1 cellular context compared by ENCODE assay signal in the genomic region with DNA sequence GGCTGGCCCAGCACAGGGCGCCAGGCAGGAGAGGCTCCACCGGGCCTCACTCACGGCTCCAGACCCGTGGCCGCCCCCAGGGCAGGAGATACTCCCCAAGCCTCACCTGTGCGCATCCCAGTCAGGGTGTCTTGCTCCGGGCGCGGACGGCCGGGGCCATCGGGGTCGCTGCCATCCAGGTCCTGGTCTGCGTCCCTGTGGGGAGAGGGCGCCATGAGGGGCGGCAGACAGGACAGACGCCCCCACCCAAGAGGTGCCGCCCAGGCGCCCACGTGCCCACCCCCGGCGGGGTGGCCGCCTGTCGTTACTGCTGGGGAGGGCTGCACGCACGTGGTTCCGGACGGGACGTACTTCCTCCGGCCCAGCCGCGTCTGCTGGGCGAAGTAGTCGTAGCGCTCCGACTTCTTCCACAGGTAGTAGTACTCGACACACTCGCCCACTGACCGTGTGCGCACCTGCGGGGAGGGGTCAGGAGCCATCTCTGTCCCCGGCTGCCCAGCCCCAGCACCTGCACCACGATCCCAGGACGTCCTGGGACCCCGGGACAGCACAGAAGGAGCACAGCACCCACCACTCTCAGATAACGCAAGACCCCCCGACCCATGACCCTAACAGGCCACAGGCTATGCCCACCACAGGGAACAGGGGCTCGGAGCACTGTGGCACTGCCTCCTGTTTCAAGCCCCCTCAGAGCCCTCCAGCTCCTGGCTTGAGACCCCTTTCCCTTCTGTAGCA.
TF ChIP-seq lines count a peak whose summit lies in the region.

No MANE protein-coding gene starts in this region.

TF ChIP-seq in GM23338, 12 proteins besides CTCF, POLR2A, EP300 and RAD21:
- TF ChIP-seq, protein P1, sequence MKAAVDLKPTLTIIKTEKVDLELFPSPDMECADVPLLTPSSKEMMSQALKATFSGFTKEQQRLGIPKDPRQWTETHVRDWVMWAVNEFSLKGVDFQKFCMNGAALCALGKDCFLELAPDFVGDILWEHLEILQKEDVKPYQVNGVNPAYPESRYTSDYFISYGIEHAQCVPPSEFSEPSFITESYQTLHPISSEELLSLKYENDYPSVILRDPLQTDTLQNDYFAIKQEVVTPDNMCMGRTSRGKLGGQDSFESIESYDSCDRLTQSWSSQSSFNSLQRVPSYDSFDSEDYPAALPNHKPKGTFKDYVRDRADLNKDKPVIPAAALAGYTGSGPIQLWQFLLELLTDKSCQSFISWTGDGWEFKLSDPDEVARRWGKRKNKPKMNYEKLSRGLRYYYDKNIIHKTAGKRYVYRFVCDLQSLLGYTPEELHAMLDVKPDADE (IDR thresholded peaks at IDR 0.05), result no peak
- no peak for TF ChIP-seq REST (IDR thresholded peaks at IDR 0.05; ENCODE audit: unreplicated experiment)
- TF ChIP-seq CREB1 (CRISPR knock-in tag; IDR thresholded peaks at IDR 0.05; ENCODE audit: low read depth), result no peak
- no peak for TF ChIP-seq STAT1 (IDR thresholded peaks at IDR 0.05; ENCODE audit: unreplicated experiment)
- TF ChIP-seq NANOG (IDR thresholded peaks at IDR 0.05; ENCODE audit: borderline replicate concordance), result no peak
- TF ChIP-seq JUNB (IDR thresholded peaks at IDR 0.05; ENCODE audit: unreplicated experiment), result no peak
- TF ChIP-seq POLR2AphosphoS5 (IDR thresholded peaks at IDR 0.05; ENCODE audit: low read depth), result no peak
- no peak for TF ChIP-seq ZNF114 (CRISPR knock-in tag; IDR thresholded peaks at IDR 0.05)
- TF ChIP-seq EZH2phosphoT487 (IDR thresholded peaks at IDR 0.05; ENCODE audit: unreplicated experiment), result no peak
- TF ChIP-seq ZNF331 (CRISPR knock-in tag; IDR thresholded peaks at IDR 0.05; ENCODE audit: low read depth), result no peak
